In genomic region chr15:44695274-44695673, GRCh38 we compare ENCODE assay signal across 2 cellular contexts.
TF ChIP-seq lines count a peak whose summit lies in the region.

No MANE protein-coding gene starts in this region.

TF ChIP-seq in GM23338, 12 proteins besides CTCF, POLR2A, EP300 and RAD21:
- no peak for TF ChIP-seq ETS1 (IDR thresholded peaks at IDR 0.05)
- no peak for TF ChIP-seq EZH2 (IDR thresholded peaks at IDR 0.05; ENCODE audit: low read depth, unreplicated experiment)
- no peak for TF ChIP-seq POLR2AphosphoS5 (IDR thresholded peaks at IDR 0.05; ENCODE audit: low read depth)
- no peak for TF ChIP-seq JUNB (IDR thresholded peaks at IDR 0.05; ENCODE audit: unreplicated experiment)
- no peak for TF ChIP-seq STAT1 (IDR thresholded peaks at IDR 0.05; ENCODE audit: unreplicated experiment)
- TF ChIP-seq ZNF331 (CRISPR knock-in tag; IDR thresholded peaks at IDR 0.05; ENCODE audit: low read depth) = no peak
- TF ChIP-seq ZNF114 (CRISPR knock-in tag; IDR thresholded peaks at IDR 0.05) = no peak
- no peak for TF ChIP-seq ZNF462 (CRISPR knock-in tag; IDR thresholded peaks at IDR 0.05)
- no peak for TF ChIP-seq NANOG (IDR thresholded peaks at IDR 0.05; ENCODE audit: borderline replicate concordance)
- TF ChIP-seq CREB1 (CRISPR knock-in tag; IDR thresholded peaks at IDR 0.05; ENCODE audit: low read depth) = no peak
- TF ChIP-seq REST (IDR thresholded peaks at IDR 0.05; ENCODE audit: unreplicated experiment) = no peak
- no peak for TF ChIP-seq EZH2phosphoT487 (IDR thresholded peaks at IDR 0.05; ENCODE audit: unreplicated experiment)

TF ChIP-seq in GM12878, 131 proteins besides CTCF, POLR2A, EP300 and RAD21:
- TF ChIP-seq USF1 (IDR thresholded peaks at IDR 0.05; ENCODE audit: borderline replicate concordance, extremely low read length, insufficient read depth, low read depth, low read length) (no peak), YY1 (IDR thresholded peaks at IDR 0.05; ENCODE audit: low read depth, low read length) (0 out of 2 replicates have a peak, but pooled peaks have one; percentile 39)
